ENCODE assay signal across 18 cellular contexts in genomic region chr10:79082035-79082373, GRCh38. TPM values are rescaled to one million over a fixed set of nuclear protein-coding genes. Genes with fewer than 3 reads are reported as not detected.
DNase-seq lines count a peak whose midpoint lies in the region; ATAC-seq and TF ChIP-seq lines count a peak whose summit lies in the region.
"Had no signal": no experiment of that assay in that cellular context is flagged by ENCODE, and none has a peak within 500 bp of the region (broad histone marks: within the 10 kb centered on the region; RNA-seq: fewer than 3 reads in every experiment).

No MANE protein-coding gene starts in this region.

- H3K9me3 ChIP-seq in adipocyte (ENCODE audit: control insufficient read depth, low read length) (no peaks in the 10 kb centered on the region), right cardiac atrium (ENCODE audit: control insufficient read depth, low read length) (no peaks in the 10 kb centered on the region), spleen (no peaks in the 10 kb centered on the region)
- H3K9me3 ChIP-seq: BE2C had no signal

- H3K36me3 Mint-ChIP-seq in CD14-positive monocyte = peaks cover 17 to 25% of the 10 kb centered on the region in 2 donors

- peaks cover 13% of the 10 kb centered on the region for H3K36me3 ChIP-seq in adipocyte (ENCODE audit: control insufficient read depth, insufficient read depth, low read length, severe bottlenecking)
- no peaks in the 10 kb centered on the region for H3K36me3 ChIP-seq in spleen

- peaks cover 76% of the 10 kb centered on the region for H3K4me1 ChIP-seq in adipocyte (ENCODE audit: control insufficient read depth, insufficient read depth, low read length)
- peaks cover 75% of the 10 kb centered on the region for H3K4me1 ChIP-seq in right cardiac atrium (ENCODE audit: control insufficient read depth, insufficient read depth, low read length)
- peaks cover 71 to 100% (median 92%) of the 10 kb centered on the region in 6 donors for H3K4me1 ChIP-seq in spleen

- H3K27ac ChIP-seq in right cardiac atrium (ENCODE audit: low read length) = peak overlapping the region; percentile 93
- H3K27ac ChIP-seq in spleen = peak overlapping the region in 7 of 8 donors; percentile 15 to 96 (median 81)
- H3K27ac ChIP-seq: foreskin keratinocyte had no signal

- no peak for TF ChIP-seq CTCF in CD14-positive monocyte (IDR thresholded peaks at IDR 0.05)
- TF ChIP-seq CTCF in spleen (IDR thresholded peaks at IDR 0.05 in 8 of 11, conservative IDR thresholded peaks at IDR 0.05 in 3 of 11) = no peak

- ATAC-seq in right cardiac atrium = no peak
- no peak for ATAC-seq in HG02885 (IDR thresholded peaks at IDR 0.05; ENCODE audit: poor library complexity, unreplicated experiment)
- ATAC-seq: effector memory CD8-positive, alpha-beta T cell; foreskin keratinocyte had no signal

- peak overlapping the region in 5 of 7 donors; percentile 75 to 100 (median 91) for H3K27ac Mint-ChIP-seq in CD14-positive monocyte
- H3K27ac Mint-ChIP-seq: activated CD4-positive, alpha-beta T cell treated with anti-CD3 and anti-CD28 coated beads, Interleukin-2, amount 10 ng/mL, durations not matched to agents 7 days and 5 days; activated naive CD4-positive, alpha-beta T cell treated with anti-CD3 and anti-CD28 coated beads, Interleukin-2, amount 50 U/mL, for 24 hours had no signal

- no peaks in the 10 kb centered on the region for H3K27me3 ChIP-seq in adipocyte (replicated peaks; ENCODE audit: control insufficient read depth, insufficient read depth, low read length)
- H3K27me3 ChIP-seq in right cardiac atrium (ENCODE audit: control insufficient read depth, insufficient read depth) = no peaks in the 10 kb centered on the region
- peaks cover 0 to 9% (median 0%) of the 10 kb centered on the region in 7 donors for H3K27me3 ChIP-seq in spleen (replicated peaks in 1 of 7)
- H3K27me3 ChIP-seq: BE2C, foreskin keratinocyte had no signal

- no peak for DNase-seq in CD14-positive monocyte (ENCODE audit: low spot score)
- DNase-seq in adipocyte (ENCODE audit: low read depth) = no peak
- peak in 1 of 3 donors; percentile 35 for DNase-seq in right cardiac atrium
- no peak for DNase-seq in spleen
- DNase-seq in SKM-1 treated with dmso at 0.1 percent for 144 hours (lab: John Stamatoyannopoulos, UW; ENCODE audit: unreplicated experiment) = no peak
- no peak for DNase-seq in DMS153 (lab: John Stamatoyannopoulos, UW)
- no peak for DNase-seq in NCI-H1694 treated with DMSO at 0.1 percent for 48 hours (lab: John Stamatoyannopoulos, UW)
- DNase-seq: activated CD4-positive, alpha-beta T cell treated with anti-CD3 and anti-CD28 coated beads, Interleukin-2, amount 10 ng/mL, durations not matched to agents 7 days and 5 days; activated T-cell treated with anti-CD3 and anti-CD28 coated beads for 4 hours; caudate nucleus; effector memory CD8-positive, alpha-beta T cell; foreskin keratinocyte; NCI-H1436 treated with DMSO at 0.1 percent for 48 hours; NCI-H226; NK-92 treated with Interleukin-12 subunit alpha and Interleukin-12 subunit beta, amount 100 ng/mL, for 24 hours had no signal

- intact Hi-C loops in CD14-positive monocyte (cut with micrococcal nuclease) (loop anchor here (5.0 to 10.0 kb wide), 3 partner anchors 70 to 110 kb away; no protein-coding TSS in a partner anchor), right cardiac atrium (cut with DNase I) (no loop called here), spleen (cut with DNase I; ENCODE audit: low total_unique reads) (no loop called here)

- H3K9ac ChIP-seq in adipocyte (ENCODE audit: low read length) = peak overlapping the region; percentile 32

- no peak overlapping the region for H3K4me3 ChIP-seq in adipocyte (ENCODE audit: low read length)
- H3K4me3 ChIP-seq in right cardiac atrium (ENCODE audit: low read length) = no peak overlapping the region
- no peak overlapping the region for H3K4me3 ChIP-seq in spleen

- peaks cover 95% of the 10 kb centered on the region for H3K4me1 Mint-ChIP-seq in CD14-positive monocyte

- no peak overlapping the region for H3K4me3 Mint-ChIP-seq in CD14-positive monocyte
- H3K4me3 Mint-ChIP-seq: activated CD4-positive, alpha-beta T cell treated with anti-CD3 and anti-CD28 coated beads, Interleukin-2, amount 10 ng/mL, durations not matched to agents 7 days and 5 days; activated naive CD4-positive, alpha-beta T cell treated with anti-CD3 and anti-CD28 coated beads, Interleukin-2, amount 50 U/mL, for 24 hours; effector memory CD8-positive, alpha-beta T cell had no signal

- H3K27me3 Mint-ChIP-seq in CD14-positive monocyte (ENCODE audit: low read depth in 3 of 3) = peaks cover 0 to 8% (median 2%) of the 10 kb centered on the region in 3 donors
- H3K27me3 Mint-ChIP-seq: activated CD4-positive, alpha-beta T cell treated with anti-CD3 and anti-CD28 coated beads, Interleukin-2, amount 10 ng/mL, durations not matched to agents 7 days and 5 days; activated naive CD4-positive, alpha-beta T cell treated with anti-CD3 and anti-CD28 coated beads, Interleukin-2, amount 50 U/mL, for 24 hours; effector memory CD8-positive, alpha-beta T cell had no signal

- peaks cover 0 to 3% (median 0%) of the 10 kb centered on the region in 7 donors for H3K9me3 Mint-ChIP-seq in CD14-positive monocyte
- H3K9me3 Mint-ChIP-seq: activated CD4-positive, alpha-beta T cell treated with anti-CD3 and anti-CD28 coated beads, Interleukin-2, amount 10 ng/mL, durations not matched to agents 7 days and 5 days; activated naive CD4-positive, alpha-beta T cell treated with anti-CD3 and anti-CD28 coated beads, Interleukin-2, amount 50 U/mL, for 24 hours; effector memory CD8-positive, alpha-beta T cell had no signal

- WGBS in right cardiac atrium = 84% methylated on average over 6 of the region's 6 CpGs
- WGBS in spleen, 5 donors = 39 to 72% (median 56%) methylated on average over 6 of the region's 6 CpGs

- no peak for TF ChIP-seq POLR2A in spleen (IDR thresholded peaks at IDR 0.05)

RNA-seq across cellular contexts. Expression of gene ZMIZ1, which starts 13.2 kb away (rescaled TPM):
- polyA plus RNA-seq in CD14-positive monocyte (1 to 10 TPM; 3.3 to 8.9 TPM), right cardiac atrium (38.0 TPM), spleen (10 to 100 TPM; 10.7 to 29.7 (median 11.8) TPM)
- total RNA-seq in right cardiac atrium (10 to 100 TPM; 67.4 to 83.1 (median 72.9) TPM), spleen (100 to 1,000 TPM; 117 to 210 (median 129) TPM)

Comparison
In these comparisons a context has a peak if more than half of its experiments do, and no peak if none do; other contexts are left out.
1. intact Hi-C loops: an anchor here in CD14-positive monocyte (5.0 to 10.0 kb wide); none called in right cardiac atrium and spleen.